Comparison of ENCODE assay signal across 18 cellular contexts in genomic region chr21:41246808-41247207, GRCh38.
DNase-seq lines count a peak whose midpoint lies in the region; FAIRE-seq and TF ChIP-seq lines count a peak whose summit lies in the region.
"Had no signal": no experiment of that assay in that cellular context is flagged by ENCODE, and none has a peak within 500 bp of the region (broad histone marks: within the 10 kb centered on the region; RNA-seq: fewer than 3 reads in every experiment).

No MANE protein-coding gene starts in this region.

- peak overlapping the region; percentile 62 for H3K9ac ChIP-seq in endothelial cell of umbilical vein (replicated peaks; ENCODE audit: extremely low read depth, insufficient read depth, low read length)
- H3K9ac ChIP-seq in skeletal muscle tissue (ENCODE audit: low read depth in 1 of 3, low read length in 3 of 3), result no peak overlapping the region

- H3K36me3 ChIP-seq in endothelial cell of umbilical vein (ENCODE audit: control insufficient read depth in 2 of 2, extremely low read depth in 1 of 2, insufficient read depth in 2 of 2, low read length in 2 of 2) (peaks cover 6% of the 10 kb centered on the region in 2 experiments), skeletal muscle tissue (ENCODE audit: control insufficient read depth in 3 of 3, insufficient read depth in 3 of 3, low read length in 3 of 3) (peaks cover 12 to 22% (median 22%) of the 10 kb centered on the region in 3 donors)

- CTCF ChIA-PET in endothelial cell of umbilical vein (lab: Charles Lee), result interaction anchor here (1.1 to 2.6 kb wide), 5 partner anchors 36 to 125 kb away, joined by 3 to 10 read pairs (median 6); no protein-coding TSS in a partner anchor

- no TSS peak for BruUV-seq in endothelial cell of umbilical vein (replicated peaks; lab: Mats Ljungman, UMichigan)

- H3K27ac ChIP-seq in 22Rv1, result peak overlapping the region; percentile 65
- H3K27ac ChIP-seq in endothelial cell of umbilical vein (ENCODE audit: insufficient read depth, low read depth, low read length), result peak overlapping the region; percentile 99
- H3K27ac ChIP-seq in skeletal muscle tissue (ENCODE audit: low read depth, low read length), result peak overlapping the region; percentile 72
- H3K27ac ChIP-seq: A549 had no signal

- H2AFZ ChIP-seq in endothelial cell of umbilical vein (ENCODE audit: low read depth, low read length), result no peak overlapping the region

- H3K9me3 ChIP-seq in endothelial cell of umbilical vein (replicated peaks; ENCODE audit: control insufficient read depth, insufficient read depth, low read length) (no peaks in the 10 kb centered on the region), skeletal muscle tissue (ENCODE audit: control insufficient read depth in 3 of 3, low read length in 3 of 3) (no peaks in the 10 kb centered on the region)
- H3K9me3 ChIP-seq: A549 had no signal

- no peaks in the 10 kb centered on the region for H4K20me1 ChIP-seq in endothelial cell of umbilical vein (replicated peaks; ENCODE audit: control insufficient read depth, extremely low read depth, insufficient read depth, low read length)

- H3K27me3 ChIP-seq in endothelial cell of umbilical vein (ENCODE audit: control insufficient read depth in 2 of 2, insufficient read depth in 2 of 2, low read length in 2 of 2) (no peaks in the 10 kb centered on the region), skeletal muscle tissue (ENCODE audit: control insufficient read depth in 3 of 3, insufficient read depth in 3 of 3, low read length in 3 of 3) (no peaks in the 10 kb centered on the region)

- H3K4me2 ChIP-seq in endothelial cell of umbilical vein (ENCODE audit: insufficient read depth, low read length), result no peak overlapping the region
- H3K4me2 ChIP-seq: A549 had no signal

- no peaks in the 10 kb centered on the region for H3K9me1 ChIP-seq in endothelial cell of umbilical vein (replicated peaks; ENCODE audit: control insufficient read depth, extremely low read depth, insufficient read depth, low read length)

- POLR2A ChIA-PET in endothelial cell of umbilical vein (lab: Charles Lee), result no interaction called here

- DNase-seq in SHP77 treated with DMSO at 0.1 percent for 48 hours (lab: John Stamatoyannopoulos, UW) (peak; percentile 8), endothelial cell of umbilical vein (ENCODE audit: low read depth, low spot score) (no peak), NOMO-1 treated with dmso at 0.1 percent for 144 hours (lab: John Stamatoyannopoulos, UW; ENCODE audit: unreplicated experiment) (no peak), iPS-NIHi7 (ENCODE audit: extremely low spot score) (no peak), glomerular visceral epithelial cell (ENCODE audit: extremely low spot score) (no peak), NOMO-1 (lab: John Stamatoyannopoulos, UW; ENCODE audit: unreplicated experiment in 2 of 2) (no peak)
- DNase-seq: GF-D8, GOT3, NCI-H1048, NCI-H146, NCI-H2081 treated with DMSO at 0.1 percent for 48 hours, NCI-H510A, NCI-H774 had no signal

- intact Hi-C loops in endothelial cell of umbilical vein (cut with micrococcal nuclease), result loop anchor here (1.0 kb wide), 1 partner anchor 126 kb away; no protein-coding TSS in a partner anchor

- TF ChIP-seq CTCF in 22Rv1 (IDR thresholded peaks at IDR 0.05), result no peak
- TF ChIP-seq CTCF in endothelial cell of umbilical vein (IDR thresholded peaks at IDR 0.05; ENCODE audit: extremely low read depth in 1 of 2, insufficient read depth in 1 of 2, low read depth in 1 of 2, low read length in 2 of 2), result no peak

- H3K4me3 ChIP-seq in endothelial cell of umbilical vein (replicated peaks in 1 of 3; ENCODE audit: insufficient read depth in 1 of 3, low read depth in 1 of 3, low read length in 3 of 3) (no peak overlapping the region), skeletal muscle tissue (ENCODE audit: low read length in 3 of 3) (no peak overlapping the region)
- H3K4me3 ChIP-seq: A549 had no signal

- no peaks in the 10 kb centered on the region for H3K79me2 ChIP-seq in endothelial cell of umbilical vein (ENCODE audit: control insufficient read depth, insufficient read depth, low read length)

- no peak for FAIRE-seq in endothelial cell of umbilical vein (lab: Jason Lieb, UNC)
- FAIRE-seq: A549, GM12891, GM18507 had no signal

- no peak for TF ChIP-seq POLR2A in endothelial cell of umbilical vein (IDR thresholded peaks at IDR 0.05; ENCODE audit: low read depth, low read length)

- H3K4me1 ChIP-seq in endothelial cell of umbilical vein (ENCODE audit: control insufficient read depth, extremely low read depth, insufficient read depth, low read length) (peaks cover 36% of the 10 kb centered on the region), skeletal muscle tissue (ENCODE audit: control insufficient read depth in 3 of 3, insufficient read depth in 3 of 3, low read length in 3 of 3) (peaks cover 0 to 5% (median 3%) of the 10 kb centered on the region in 3 donors)
- H3K4me1 ChIP-seq: A549 had no signal

- dilution Hi-C loops in endothelial cell of umbilical vein (cut with MboI; ENCODE audit: extremely low pct_ligation_motif_present, low sequenced_read_pairs), result no loop called here

TF ChIP-seq in endothelial cell of umbilical vein, 7 proteins besides CTCF, POLR2A, EP300 and RAD21:
- TF ChIP-seq MAX (IDR thresholded peaks at IDR 0.05; ENCODE audit: insufficient read depth, insufficient read length) (no peak), GATA2 (IDR thresholded peaks at IDR 0.05; ENCODE audit: insufficient read depth, insufficient read length, low read depth, low read length) (no peak), EZH2 (IDR thresholded peaks at IDR 0.05; ENCODE audit: borderline replicate concordance, low read depth, low read length, severe bottlenecking) (no peak), MYC (IDR thresholded peaks at IDR 0.05; ENCODE audit: low read depth, low read length) (no peak), FOS (IDR thresholded peaks at IDR 0.05; ENCODE audit: borderline replicate concordance, insufficient read depth, low read length) (no peak)
